ENCODE assay signal across 8 cellular contexts in the genomic region with DNA sequence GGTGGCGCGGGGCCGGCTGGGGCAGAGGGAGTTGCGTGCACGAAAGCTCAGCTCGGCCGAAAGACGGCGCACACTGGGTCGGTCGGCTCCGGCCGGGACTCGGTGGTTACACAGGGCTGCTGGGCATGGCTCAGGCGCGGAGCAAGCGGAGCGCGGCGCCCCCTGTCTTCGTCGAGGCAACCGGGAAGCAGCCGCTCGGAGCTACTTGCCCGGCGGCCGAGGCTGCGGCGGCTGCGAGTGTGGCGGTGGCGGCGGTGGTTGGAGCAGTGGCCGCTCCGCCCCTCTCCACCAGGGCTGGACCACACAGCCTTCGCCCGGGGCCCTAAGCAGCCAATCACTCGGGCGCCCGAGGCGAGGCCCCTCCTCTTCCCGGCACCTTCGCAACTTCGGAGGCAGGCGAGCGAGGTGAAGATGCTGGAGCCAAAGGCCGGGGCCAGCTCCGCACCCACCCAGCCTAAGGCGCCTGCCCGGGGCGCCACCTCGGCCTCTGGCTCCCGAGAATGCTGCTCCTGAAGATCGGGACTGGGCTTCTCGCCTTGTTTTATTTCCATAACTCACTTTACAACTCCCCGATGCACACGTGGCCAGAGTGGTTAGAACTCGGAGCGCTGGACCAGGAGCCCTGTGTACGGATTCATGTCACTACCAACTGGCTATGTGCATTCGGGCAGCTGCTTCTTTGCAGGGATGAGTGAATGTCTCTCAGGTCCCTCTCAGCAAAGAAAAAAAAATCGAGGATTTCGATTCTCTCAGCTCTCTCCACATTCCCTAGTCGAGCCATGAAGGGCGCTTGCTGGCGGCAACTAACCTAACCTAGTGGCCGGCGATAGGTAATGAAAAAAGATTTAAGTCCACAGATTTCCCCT. TPM values are rescaled to one million over a fixed set of nuclear protein-coding genes. Genes with fewer than 3 reads are reported as not detected.
A peak's percentile ranks its signal among the peaks of the same experiment; 100 is the strongest.
DNase-seq lines count a peak whose midpoint lies in the region; ATAC-seq and TF ChIP-seq lines count a peak whose summit lies in the region.

TSS of gene TLL2 (minus strand) at position 241 of the 866 bp plus-strand sequence. CDS start 241 bp downstream, outside the sequence.

- H3K27me3 Mint-ChIP-seq in IgD-negative memory B cell: no peaks in the 10 kb centered on the region
- H3K27me3 Mint-ChIP-seq in activated T-helper 1 cell treated with anti-CD3 and anti-CD28 coated beads, Interleukin-12 subunit alpha, Interleukin-12 subunit beta, Interleukin-2, Interleukin-4 antibody, amounts not matched to agents 30 ng/mL and 10 ng/mL and 1 ng/mL, durations not matched to agents 14 hours and 24 hours and 36 hours (ENCODE audit: insufficient read depth): peaks cover 33% of the 10 kb centered on the region
- peaks cover 29 to 61% (median 36%) of the 10 kb centered on the region in 5 donors for H3K27me3 Mint-ChIP-seq in naive thymus-derived CD4-positive, alpha-beta T cell

- POLR2A ChIA-PET in PC-3 (lab: Charles Lee; ENCODE audit: unreplicated experiment): no interaction called here
- POLR2A ChIA-PET in naive thymus-derived CD4-positive, alpha-beta T cell (lab: Charles Lee): no interaction called here

- no peaks in the 10 kb centered on the region for H3K9me3 ChIP-seq in PC-3 (ENCODE audit: low read length)
- no peaks in the 10 kb centered on the region for H3K9me3 ChIP-seq in naive thymus-derived CD4-positive, alpha-beta T cell (ENCODE audit: control insufficient read depth in 2 of 3, low read length in 3 of 3)

- TF ChIP-seq CTCF in PC-3 (conservative IDR thresholded peaks at IDR 0.05; ENCODE audit: low read depth, low read length) (peak; percentile 44), fibroblast of mammary gland (conservative IDR thresholded peaks at IDR 0.05; ENCODE audit: control insufficient read depth, insufficient read depth, low read depth, low read length) (peak; percentile 34)

- peaks cover 18% of the 10 kb centered on the region for H3K4me1 ChIP-seq in PC-3 (ENCODE audit: insufficient read depth, low read length)
- H3K4me1 ChIP-seq in naive thymus-derived CD4-positive, alpha-beta T cell (ENCODE audit: control insufficient read depth in 2 of 2, insufficient read depth in 2 of 2, low read length in 2 of 2): peaks cover 0 to 9% of the 10 kb centered on the region in 2 donors

- no peaks in the 10 kb centered on the region for H3K9me2 ChIP-seq in PC-3 (replicated peaks; ENCODE audit: low read length)

- peaks cover 18% of the 10 kb centered on the region for H3K27me3 ChIP-seq in PC-3 (ENCODE audit: low read length)
- H3K27me3 ChIP-seq in naive thymus-derived CD4-positive, alpha-beta T cell (ENCODE audit: control insufficient read depth in 2 of 2, insufficient read depth in 2 of 2, low read length in 2 of 2): peaks cover 0 to 6% of the 10 kb centered on the region in 2 donors

- H3K9me3 Mint-ChIP-seq in IgD-negative memory B cell: no peaks in the 10 kb centered on the region
- H3K9me3 Mint-ChIP-seq in activated T-helper 1 cell treated with anti-CD3 and anti-CD28 coated beads, Interleukin-12 subunit alpha, Interleukin-12 subunit beta, Interleukin-2, Interleukin-4 antibody, amounts not matched to agents 30 ng/mL and 10 ng/mL and 1 ng/mL, durations not matched to agents 14 hours and 24 hours and 36 hours: no peaks in the 10 kb centered on the region
- peaks cover 0 to 2% (median 0%) of the 10 kb centered on the region in 11 donors for H3K9me3 Mint-ChIP-seq in naive thymus-derived CD4-positive, alpha-beta T cell

- peak within 1 kb of the TSS; percentile 69 for H3K4me3 ChIP-seq in PC-3 (ENCODE audit: low read length)
- H3K4me3 ChIP-seq in fibroblast of mammary gland (ENCODE audit: control insufficient read depth, low read depth, low read length): peak within 1 kb of the TSS; percentile 39
- H3K4me3 ChIP-seq in naive thymus-derived CD4-positive, alpha-beta T cell (ENCODE audit: low read length): peak within 1 kb of the TSS; percentile 48

- no peaks in the 10 kb centered on the region for H3F3A ChIP-seq in PC-3 (ENCODE audit: low read length, unreplicated experiment)

- H3K27ac ChIP-seq in PC-3 (ENCODE audit: low read length) (no peak within 1 kb of the TSS), substantia nigra (ENCODE audit: low read depth, low read length, poor library complexity, severe bottlenecking) (no peak within 1 kb of the TSS)
- no peak within 1 kb of the TSS for H3K27ac ChIP-seq in naive thymus-derived CD4-positive, alpha-beta T cell (ENCODE audit: low read depth, low read length)

- no peaks in the 10 kb centered on the region for H3K79me2 ChIP-seq in PC-3 (ENCODE audit: low read length)

- CTCF ChIA-PET in PC-3 (lab: Charles Lee): interaction anchor here (0.7 to 1.2 kb wide), 4 partner anchors 12 to 23 kb away, joined by 3 read pairs; no protein-coding TSS in a partner anchor
- CTCF ChIA-PET in naive thymus-derived CD4-positive, alpha-beta T cell (lab: Charles Lee): no interaction called here

- intact Hi-C loops in PC-3 (cut with micrococcal nuclease): loop anchor here (5.0 kb wide), 1 partner anchor 137 kb away; no protein-coding TSS in a partner anchor
- intact Hi-C loops in activated T-helper 1 cell treated with anti-CD3 and anti-CD28 coated beads, Interleukin-12 subunit alpha, Interleukin-12 subunit beta, Interleukin-2, Interleukin-4 antibody, amounts not matched to agents 30 ng/mL and 10 ng/mL and 1 ng/mL, durations not matched to agents 14 hours and 24 hours and 36 hours (cut with micrococcal nuclease): loop anchor here (2.0 to 10.0 kb wide), 3 partner anchors 75 to 701 kb away; no protein-coding TSS in a partner anchor
- intact Hi-C loops in naive thymus-derived CD4-positive, alpha-beta T cell (cut with micrococcal nuclease): loop anchor here (2.0 to 10.0 kb wide), 4 partner anchors 73 to 469 kb away; partner anchors contain the start of genes TM9SF3 (in 2 of the 2) and CCNJ (in 1 of the 2)

- no peak within 1 kb of the TSS for H3K9ac ChIP-seq in PC-3 (ENCODE audit: low read length)

- no TSS peak for BruUV-seq in PC-3 (replicated peaks; lab: Mats Ljungman, UMichigan)

- peak within 1 kb of the TSS in 2 of 3 donors; percentile 40 to 63 for H3K27ac Mint-ChIP-seq in IgD-negative memory B cell
- H3K27ac Mint-ChIP-seq in activated T-helper 1 cell treated with anti-CD3 and anti-CD28 coated beads, Interleukin-12 subunit alpha, Interleukin-12 subunit beta, Interleukin-2, Interleukin-4 antibody, amounts not matched to agents 30 ng/mL and 10 ng/mL and 1 ng/mL, durations not matched to agents 14 hours and 24 hours and 36 hours: no peak within 1 kb of the TSS
- peak within 1 kb of the TSS in 1 of 9 donors; percentile 37 for H3K27ac Mint-ChIP-seq in naive thymus-derived CD4-positive, alpha-beta T cell

- peaks cover 4% of the 10 kb centered on the region for H3K36me3 Mint-ChIP-seq in IgD-negative memory B cell
- peaks cover 5% of the 10 kb centered on the region for H3K36me3 Mint-ChIP-seq in activated T-helper 1 cell treated with anti-CD3 and anti-CD28 coated beads, Interleukin-12 subunit alpha, Interleukin-12 subunit beta, Interleukin-2, Interleukin-4 antibody, amounts not matched to agents 30 ng/mL and 10 ng/mL and 1 ng/mL, durations not matched to agents 14 hours and 24 hours and 36 hours (ENCODE audit: low read depth)
- peaks cover 0 to 3% (median 0%) of the 10 kb centered on the region in 5 donors for H3K36me3 Mint-ChIP-seq in naive thymus-derived CD4-positive, alpha-beta T cell

- ATAC-seq in GM21619 (IDR thresholded peaks at IDR 0.05; ENCODE audit: unreplicated experiment) (peak; percentile 68), PC-3 (peak; percentile 84)
- peak; percentile 83 for ATAC-seq in naive thymus-derived CD4-positive, alpha-beta T cell

- DNase-seq in Daoy (ENCODE audit: low read depth) (peak; percentile 92), PC-3 (peak; percentile 69), fibroblast of mammary gland (ENCODE audit: low read depth) (peak; percentile 79), substantia nigra (lab: John Stamatoyannopoulos, UW) (peak; percentile 29 to 92 (median 82))
- DNase-seq in activated T-helper 1 cell treated with anti-CD3 and anti-CD28 coated beads, Interleukin-12 subunit alpha, Interleukin-12 subunit beta, Interleukin-2, Interleukin-4 antibody, amounts not matched to agents 30 ng/mL and 10 ng/mL and 1 ng/mL, durations not matched to agents 14 hours and 24 hours and 36 hours (ENCODE audit: low spot score): peak; percentile 63
- DNase-seq in naive thymus-derived CD4-positive, alpha-beta T cell: peak; percentile 1 to 74 (median 33)

- no peaks in the 10 kb centered on the region for H4K20me1 ChIP-seq in PC-3 (ENCODE audit: low read length)

- H2AFZ ChIP-seq in PC-3 (ENCODE audit: low read length): peak within 1 kb of the TSS; percentile 74

- 0 out of 2 replicates have a peak, but pooled peaks cover 3% of the 10 kb centered on the region for H3K36me3 ChIP-seq in PC-3 (ENCODE audit: low read depth, low read length)
- no peaks in the 10 kb centered on the region for H3K36me3 ChIP-seq in naive thymus-derived CD4-positive, alpha-beta T cell (ENCODE audit: control insufficient read depth in 2 of 3, insufficient read depth in 3 of 3, low read length in 3 of 3)

- H3K4me3 Mint-ChIP-seq in IgD-negative memory B cell: peak within 1 kb of the TSS; percentile 82 to 96 (median 90)
- peak within 1 kb of the TSS; percentile 66 for H3K4me3 Mint-ChIP-seq in activated T-helper 1 cell treated with anti-CD3 and anti-CD28 coated beads, Interleukin-12 subunit alpha, Interleukin-12 subunit beta, Interleukin-2, Interleukin-4 antibody, amounts not matched to agents 30 ng/mL and 10 ng/mL and 1 ng/mL, durations not matched to agents 14 hours and 24 hours and 36 hours
- H3K4me3 Mint-ChIP-seq in naive thymus-derived CD4-positive, alpha-beta T cell: peak within 1 kb of the TSS; percentile 75 to 86 (median 80)

- peak within 1 kb of the TSS; percentile 95 for H3K4me2 ChIP-seq in PC-3 (ENCODE audit: low read length)

- H3K4me1 Mint-ChIP-seq in IgD-negative memory B cell: peaks cover 5 to 18% (median 12%) of the 10 kb centered on the region in 3 donors
- peaks cover 7% of the 10 kb centered on the region for H3K4me1 Mint-ChIP-seq in activated T-helper 1 cell treated with anti-CD3 and anti-CD28 coated beads, Interleukin-12 subunit alpha, Interleukin-12 subunit beta, Interleukin-2, Interleukin-4 antibody, amounts not matched to agents 30 ng/mL and 10 ng/mL and 1 ng/mL, durations not matched to agents 14 hours and 24 hours and 36 hours (ENCODE audit: low read depth)
- peaks cover 8 to 24% (median 18%) of the 10 kb centered on the region in 7 donors for H3K4me1 Mint-ChIP-seq in naive thymus-derived CD4-positive, alpha-beta T cell

RNA-seq across cellular contexts. Expression of gene TLL2, which starts in this region (rescaled TPM):
- 0.15 and 0.29 TPM in 2 replicates for total RNA-seq in Daoy (2014; rRNA removed; shearing (Covaris generic))
- 0.41 TPM for polyA plus RNA-seq in IgD-negative memory B cell
- 0.18 TPM in 1 of 2 replicates, not detected in the other for total RNA-seq in PC-3 (2014; rRNA removed)
- total RNA-seq in activated T-helper 1 cell treated with anti-CD3 and anti-CD28 coated beads, Interleukin-12 subunit alpha, Interleukin-12 subunit beta, Interleukin-2, Interleukin-4 antibody, amounts not matched to agents 30 ng/mL and 10 ng/mL and 1 ng/mL, durations not matched to agents 14 hours and 24 hours and 36 hours: 0.07 TPM in 1 of 2 replicates, not detected in the other
- total RNA-seq in naive thymus-derived CD4-positive, alpha-beta T cell: under 1 TPM in 1 of 5 experiments, not detected in 4; 0.24 TPM
- polyA plus RNA-seq in naive thymus-derived CD4-positive, alpha-beta T cell: not detected

Comparison
In these comparisons a context has a peak if more than half of its experiments do, and no peak if none do; other contexts are left out.
1. Peak in DNase-seq in Daoy; RNA of the gene not detected or under 1 TPM.
2. Peak in DNase-seq, ATAC-seq, H3K4me3 ChIP-seq and H3K4me2 ChIP-seq in PC-3; RNA of the gene not detected or under 1 TPM.
3. Peak in DNase-seq in activated T-helper 1 cell treated with anti-CD3 and anti-CD28 coated beads, Interleukin-12 subunit alpha, Interleukin-12 subunit beta, Interleukin-2, Interleukin-4 antibody, amounts not matched to agents 30 ng/mL and 10 ng/mL and 1 ng/mL, durations not matched to agents 14 hours and 24 hours and 36 hours; RNA of the gene not detected or under 1 TPM.
4. Peak in DNase-seq, ATAC-seq and H3K4me3 ChIP-seq in naive thymus-derived CD4-positive, alpha-beta T cell; RNA of the gene not detected or under 1 TPM.
5. DNase-seq: peak in every context shown above with its lines; median percentile 92 in Daoy; 82 in substantia nigra; 79 in fibroblast of mammary gland; 69 in PC-3; 63 in activated T-helper 1 cell treated with anti-CD3 and anti-CD28 coated beads, Interleukin-12 subunit alpha, Interleukin-12 subunit beta, Interleukin-2, Interleukin-4 antibody, amounts not matched to agents 30 ng/mL and 10 ng/mL and 1 ng/mL, durations not matched to agents 14 hours and 24 hours and 36 hours; 33 in naive thymus-derived CD4-positive, alpha-beta T cell.